ENCODE assay signal across 8 cellular contexts in the genomic region with DNA sequence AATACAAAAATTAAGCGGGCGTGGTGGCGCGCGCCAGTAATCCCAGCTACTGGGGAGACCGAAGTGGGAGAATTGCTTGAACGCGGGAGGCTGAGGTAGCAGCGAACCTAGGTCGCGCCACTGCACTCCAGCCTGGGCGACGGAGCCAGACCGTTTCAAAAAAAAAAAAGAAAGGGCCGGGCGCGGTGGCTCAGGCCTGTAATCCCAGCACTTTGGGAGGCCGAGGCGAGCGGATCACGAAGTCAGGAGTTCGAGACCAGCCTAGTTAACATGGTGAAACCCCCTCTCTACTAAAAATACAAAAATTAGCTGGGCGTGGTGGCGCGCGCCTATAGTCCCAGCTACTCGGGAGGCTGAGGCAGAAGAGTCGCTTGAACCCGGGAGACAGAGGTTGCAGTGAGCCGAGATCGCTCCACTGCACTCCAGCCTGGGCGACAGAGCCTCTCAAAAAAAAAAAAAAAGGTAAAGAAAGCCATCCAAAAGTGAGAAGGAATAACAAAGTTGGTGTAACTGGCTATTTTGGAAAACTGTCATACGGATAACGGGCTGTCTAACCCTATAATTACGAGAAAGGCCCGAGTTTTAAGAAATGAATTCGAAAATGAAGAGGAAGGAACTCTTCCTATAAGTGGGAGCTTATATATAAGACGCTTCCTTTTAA. TPM values are rescaled to one million over a fixed set of nuclear protein-coding genes. Genes with fewer than 3 reads are reported as not detected.
DNase-seq lines count a peak whose midpoint lies in the region; ATAC-seq and TF ChIP-seq lines count a peak whose summit lies in the region.
"Not testable (repeated sequence)": the region's sequence is repeated elsewhere in the genome, so short reads cannot be mapped to it uniquely, and the experiment has no call there.

No MANE protein-coding gene starts in this region.

- H3K36me3 ChIP-seq in Caco-2 (ENCODE audit: control insufficient read depth, insufficient read depth, low read length); MG63; brain microvascular endothelial cell (replicated peaks); psoas muscle (ENCODE audit: insufficient read depth in 1 of 2, low read depth in 1 of 2); upper lobe of left lung: not testable (repeated sequence)

- CTCF ChIA-PET in Caco-2 (lab: Charles Lee): interaction anchor here (1.7 kb wide), 1 partner anchor 69 kb away, joined by 5 read pairs; no protein-coding TSS in a partner anchor
- CTCF ChIA-PET in activated CD4-positive, alpha-beta memory T cell treated with anti-CD3 and anti-CD28 coated beads, Interleukin-2, amount 10 ng/mL, durations not matched to agents 7 days and 5 days (lab: Charles Lee): interaction anchor here (0.9 to 1.3 kb wide), 7 partner anchors 9 to 164 kb away, joined by 3 to 6 read pairs (median 3); partner anchors contain the start of gene UBB

- H3K9me3 Mint-ChIP-seq in Caco-2 (ENCODE audit: unreplicated experiment); activated CD4-positive, alpha-beta memory T cell treated with anti-CD3 and anti-CD28 coated beads, Interleukin-2, amount 10 ng/mL, durations not matched to agents 7 days and 5 days; memory B cell: not testable (repeated sequence)

- H3K27ac ChIP-seq in brain microvascular endothelial cell (peak overlapping the region; percentile 89), psoas muscle (peak overlapping the region; percentile 98), upper lobe of left lung (peak overlapping the region; percentile 95 to 98 (median 96))

- H3K4me1 Mint-ChIP-seq in Caco-2 (ENCODE audit: low read depth, unreplicated experiment): not testable (repeated sequence)
- H3K4me1 Mint-ChIP-seq in activated CD4-positive, alpha-beta memory T cell treated with anti-CD3 and anti-CD28 coated beads, Interleukin-2, amount 10 ng/mL, durations not matched to agents 7 days and 5 days: peaks cover 47% of the 10 kb centered on the region
- peaks cover 23% of the 10 kb centered on the region for H3K4me1 Mint-ChIP-seq in memory B cell

- H3K9me3 ChIP-seq in Caco-2, MG63, psoas muscle, upper lobe of left lung: not testable (repeated sequence)

- TF ChIP-seq EP300 in upper lobe of left lung (IDR thresholded peaks at IDR 0.05): not testable (repeated sequence)

- not testable (repeated sequence) for H3K4me1 ChIP-seq in Caco-2
- H3K4me1 ChIP-seq in psoas muscle: peaks cover 36% of the 10 kb centered on the region
- peaks cover 32 to 51% (median 44%) of the 10 kb centered on the region in 4 donors for H3K4me1 ChIP-seq in upper lobe of left lung

- in situ Hi-C loops in brain microvascular endothelial cell (cut with HindIII; ENCODE audit: low pct_ligation_motif_present, low sequenced_read_pairs): not testable (repeated sequence)

- not testable (repeated sequence) for TF ChIP-seq CTCF in Caco-2 (IDR thresholded peaks at IDR 0.05; ENCODE audit: insufficient read depth in 1 of 2, low read depth in 1 of 2, low read length in 1 of 2, severe bottlenecking in 1 of 2, unreplicated experiment in 1 of 2); brain microvascular endothelial cell (IDR thresholded peaks at IDR 0.05; ENCODE audit: low read depth, low read length, missing control alignments); fibroblast of mammary gland (conservative IDR thresholded peaks at IDR 0.05; ENCODE audit: control insufficient read depth, insufficient read depth, low read depth, low read length); psoas muscle (IDR thresholded peaks at IDR 0.05); upper lobe of left lung (IDR thresholded peaks at IDR 0.05)

- WGBS in psoas muscle, 3 donors: 70% methylated on average over 32 to 38 of the region's 38 CpGs
- WGBS in upper lobe of left lung, 2 donors: 75 to 76% methylated on average over 34 to 38 of the region's 38 CpGs

- not testable (repeated sequence) for TF ChIP-seq POLR2A in upper lobe of left lung (IDR thresholded peaks at IDR 0.05)

- peaks cover 12% of the 10 kb centered on the region for H3K36me3 Mint-ChIP-seq in Caco-2 (ENCODE audit: insufficient read depth, unreplicated experiment)
- H3K36me3 Mint-ChIP-seq in activated CD4-positive, alpha-beta memory T cell treated with anti-CD3 and anti-CD28 coated beads, Interleukin-2, amount 10 ng/mL, durations not matched to agents 7 days and 5 days (ENCODE audit: low read depth); memory B cell: not testable (repeated sequence)

- not testable (repeated sequence) for BruUV-seq in Caco-2 (replicated peaks; lab: Mats Ljungman, UMichigan)

- H3K4me3 Mint-ChIP-seq in Caco-2 (ENCODE audit: unreplicated experiment) (peak overlapping the region; percentile 95), memory B cell (peak overlapping the region; percentile 96)
- peak overlapping the region; percentile 97 for H3K4me3 Mint-ChIP-seq in activated CD4-positive, alpha-beta memory T cell treated with anti-CD3 and anti-CD28 coated beads, Interleukin-2, amount 10 ng/mL, durations not matched to agents 7 days and 5 days

- POLR2A ChIA-PET in Caco-2 (lab: Charles Lee): interaction anchor here (1.3 kb wide), 1 partner anchor 69 kb away, joined by 4 read pairs; no protein-coding TSS in a partner anchor
- POLR2A ChIA-PET in activated CD4-positive, alpha-beta memory T cell treated with anti-CD3 and anti-CD28 coated beads, Interleukin-2, amount 10 ng/mL, durations not matched to agents 7 days and 5 days (lab: Charles Lee): interaction anchor here (0.6 to 4.3 kb wide), 18 partner anchors 9 to 223 kb away, joined by 3 to 36 read pairs (median 5); partner anchors contain the start of genes CENPV, TRPV2, TTC19 and UBB

- not testable (repeated sequence) for DNase-seq in Caco-2; MG63; activated CD4-positive, alpha-beta memory T cell treated with anti-CD3 and anti-CD28 coated beads, Interleukin-2, amount 10 ng/mL, durations not matched to agents 7 days and 5 days; brain microvascular endothelial cell; fibroblast of mammary gland (ENCODE audit: low read depth); memory B cell (ENCODE audit: low spot score in 2 of 2); psoas muscle; upper lobe of left lung

- intact Hi-C loops in Caco-2 (cut with micrococcal nuclease; ENCODE audit: unreplicated experiment): loop anchor here (5.0 kb wide), 1 partner anchor 71 kb away; no protein-coding TSS in a partner anchor
- intact Hi-C loops in psoas muscle (cut with DNase I): not testable (repeated sequence)

- H3K4me3 ChIP-seq in Caco-2 (ENCODE audit: low read depth, low read length) (peak overlapping the region; percentile 71), MG63 (peak overlapping the region; percentile 84), brain microvascular endothelial cell (ENCODE audit: low read depth, low read length) (peak overlapping the region; percentile 92), fibroblast of mammary gland (ENCODE audit: control insufficient read depth, low read depth, low read length) (peak overlapping the region; percentile 85), psoas muscle (peak overlapping the region; percentile 99), upper lobe of left lung (peak overlapping the region; percentile 84 to 95 (median 90))

- H3K27me3 ChIP-seq in Caco-2 (replicated peaks; ENCODE audit: control insufficient read depth, insufficient read depth, low read length); MG63; brain microvascular endothelial cell (replicated peaks); psoas muscle (ENCODE audit: insufficient read depth in 3 of 3, low read length in 2 of 3); upper lobe of left lung: not testable (repeated sequence)

- not testable (repeated sequence) for ATAC-seq in memory B cell (ENCODE audit: low read depth); psoas muscle; upper lobe of left lung (ENCODE audit: low FRiP score in 2 of 2)

- H3K27ac Mint-ChIP-seq in Caco-2 (ENCODE audit: unreplicated experiment) (peak overlapping the region; percentile 85), memory B cell (peak overlapping the region; percentile 94)
- peak overlapping the region; percentile 83 for H3K27ac Mint-ChIP-seq in activated CD4-positive, alpha-beta memory T cell treated with anti-CD3 and anti-CD28 coated beads, Interleukin-2, amount 10 ng/mL, durations not matched to agents 7 days and 5 days

- H3K27me3 Mint-ChIP-seq in Caco-2 (ENCODE audit: insufficient read depth, unreplicated experiment); activated CD4-positive, alpha-beta memory T cell treated with anti-CD3 and anti-CD28 coated beads, Interleukin-2, amount 10 ng/mL, durations not matched to agents 7 days and 5 days; memory B cell: not testable (repeated sequence)

RNA-seq across cellular contexts. Expression of gene PIGL, which starts 0.5 kb away (rescaled TPM):
- total RNA-seq in Caco-2 (2022) (20.0 and 21.1 TPM in 2 replicates), psoas muscle (10 to 100 TPM in 1 of 4 donors, 1 to 10 TPM in 3; 6.7 to 13.2 (median 7.7) TPM), upper lobe of left lung (100 to 1,000 TPM in 1 of 6 donors, 10 to 100 TPM in 5; 20.8 to 207 (median 53.1) TPM)
- total RNA-seq in MG63 (2014; rRNA removed; shearing (Covaris generic); ENCODE audit: low replicate concordance): 5.7 and 19.0 TPM in 2 replicates
- total RNA-seq in activated CD4-positive, alpha-beta memory T cell treated with anti-CD3 and anti-CD28 coated beads, Interleukin-2, amount 10 ng/mL, durations not matched to agents 7 days and 5 days: 10 to 100 TPM; 30.5 to 35.2 TPM
- 10 to 100 TPM in 1 of 3 donors, 1 to 10 TPM in 2; 3.8 to 13.0 (median 8.3) TPM for polyA plus RNA-seq in psoas muscle

RNA-seq across cellular contexts. Expression of gene NCOR1, which starts 1.1 kb away (rescaled TPM):
- 90.8 and 95.8 TPM in 2 replicates for total RNA-seq in Caco-2 (2022)
- 19.8 and 41.6 TPM in 2 replicates for total RNA-seq in MG63 (2014; rRNA removed; shearing (Covaris generic); ENCODE audit: low replicate concordance)
- 100 to 1,000 TPM; 136 to 141 TPM for total RNA-seq in activated CD4-positive, alpha-beta memory T cell treated with anti-CD3 and anti-CD28 coated beads, Interleukin-2, amount 10 ng/mL, durations not matched to agents 7 days and 5 days
- total RNA-seq in psoas muscle: 100 to 1,000 TPM in 1 of 4 donors, 10 to 100 TPM in 3; 78.8 to 102 (median 81.5) TPM
- polyA plus RNA-seq in psoas muscle: 10 to 100 TPM; 22.8 to 47.1 (median 29.4) TPM
- total RNA-seq in upper lobe of left lung: 100 to 1,000 TPM; 111 to 301 (median 147) TPM
